In genomic region chr9:126327750-126328120, GRCh38 we compare ENCODE assay signal across 8 cellular contexts. TPM values are rescaled to one million over a fixed set of nuclear protein-coding genes. Genes with fewer than 3 reads are reported as not detected.
A peak's percentile ranks its signal among the peaks of the same experiment; 100 is the strongest.
DNase-seq lines count a peak whose midpoint lies in the region; ATAC-seq and TF ChIP-seq lines count a peak whose summit lies in the region.

No MANE protein-coding gene starts in this region.

- DNase-seq in GM03348 (ENCODE audit: low spot score) (peak; percentile 23), right atrium auricular region (ENCODE audit: low spot score) (no peak), gastrocnemius medialis (no peak), KBM-7 (no peak)

- H3K9me3 ChIP-seq in right atrium auricular region: peaks cover 3 to 14% of the 10 kb centered on the region in 2 donors
- peaks cover 0 to 14% (median 3%) of the 10 kb centered on the region in 3 donors for H3K9me3 ChIP-seq in gastrocnemius medialis

- H3K36me3 ChIP-seq in right atrium auricular region: no peaks in the 10 kb centered on the region
- no peaks in the 10 kb centered on the region for H3K36me3 ChIP-seq in gastrocnemius medialis

- H3K4me3 ChIP-seq in right atrium auricular region: peak overlapping the region; percentile 47 to 71
- H3K4me3 ChIP-seq in gastrocnemius medialis: peak overlapping the region in 3 of 4 donors; percentile 10 to 67 (median 56)

- TF ChIP-seq POLR2A in gastrocnemius medialis (IDR thresholded peaks at IDR 0.05): no peak

- no peaks in the 10 kb centered on the region for H3K27me3 ChIP-seq in right atrium auricular region
- H3K27me3 ChIP-seq in gastrocnemius medialis: no peaks in the 10 kb centered on the region

- intact Hi-C loops in gastrocnemius medialis (cut with DNase I; ENCODE audit: low total_unique reads): loop anchor here (2.0 to 5.0 kb wide), 2 partner anchors 69 to 165 kb away; no protein-coding TSS in a partner anchor

- peaks cover 0 to 34% of the 10 kb centered on the region in 2 donors for H3K4me1 ChIP-seq in right atrium auricular region
- H3K4me1 ChIP-seq in gastrocnemius medialis: peaks cover 53 to 54% of the 10 kb centered on the region in 2 donors

- ATAC-seq in SK-N-SH treated with all-trans-retinoic acid at 6 μM for 48 hours (peak; percentile 25), gastrocnemius medialis (peak; percentile 9 to 11), GM18873 (IDR thresholded peaks at IDR 0.05; ENCODE audit: low FRiP score, unreplicated experiment) (no peak), GM18517 (IDR thresholded peaks at IDR 0.05; ENCODE audit: unreplicated experiment) (no peak), HG03108 (IDR thresholded peaks at IDR 0.05; ENCODE audit: unreplicated experiment) (no peak)

- H3K27ac ChIP-seq in right atrium auricular region (peak overlapping the region; percentile 53 to 73), gastrocnemius medialis (peak overlapping the region; percentile 90 to 97 (median 93))

- in situ Hi-C loops in gastrocnemius medialis (cut with MboI; ENCODE audit: low sequenced_read_pairs in 4 of 4): no loop called here
- in situ Hi-C loops in KBM-7 (cut with MboI; ENCODE audit: low pct_unique_long_range_greater_than_20kb, low sequenced_read_pairs): no loop called here

- TF ChIP-seq CTCF in right atrium auricular region (IDR thresholded peaks at IDR 0.05): no peak
- TF ChIP-seq CTCF in gastrocnemius medialis (IDR thresholded peaks at IDR 0.05 in 4 of 5, conservative IDR thresholded peaks at IDR 0.05 in 1 of 5): no peak

TF ChIP-seq in SK-N-SH treated with all-trans-retinoic acid at 6 μM for 48 hours, 23 proteins besides CTCF, POLR2A, EP300 and RAD21:
- no peak for TF ChIP-seq ARNTL (CRISPR knock-in tag; IDR thresholded peaks at IDR 0.05; ENCODE audit: borderline replicate concordance, low read depth)
- no peak for TF ChIP-seq RARB (CRISPR knock-in tag; IDR thresholded peaks at IDR 0.05)
- no peak for TF ChIP-seq CSDC2 (CRISPR knock-in tag; IDR thresholded peaks at IDR 0.05)
- TF ChIP-seq ZNF8 (CRISPR knock-in tag; IDR thresholded peaks at IDR 0.05): no peak
- TF ChIP-seq ZNF70 (CRISPR knock-in tag; IDR thresholded peaks at IDR 0.05): no peak
- no peak for TF ChIP-seq ESRRG (CRISPR knock-in tag; IDR thresholded peaks at IDR 0.05)
- no peak for TF ChIP-seq CREB5 (CRISPR knock-in tag; IDR thresholded peaks at IDR 0.05; ENCODE audit: low read depth)
- TF ChIP-seq ISL1 (CRISPR knock-in tag; IDR thresholded peaks at IDR 0.05): no peak

RNA-seq across cellular contexts. Expression of gene MVB12B, which starts 1.1 kb away (rescaled TPM):
- total RNA-seq in right atrium auricular region (1 to 10 TPM; 5.9 to 8.7 TPM), gastrocnemius medialis (10 to 100 TPM in 2 of 4 donors, 1 to 10 TPM in 2; 6.1 to 18.0 (median 13.2) TPM)

Comparison
In these comparisons a context has a peak if more than half of its experiments do, and no peak if none do; other contexts are left out.
1. ATAC-seq: peak in SK-N-SH treated with all-trans-retinoic acid at 6 μM for 48 hours (single experiment) and gastrocnemius medialis (2 of 2); none in GM18873 (single experiment), GM18517 (single experiment) and HG03108 (single experiment).